22 cellular contexts compared by ENCODE assay signal in genomic region chr19:55345101-55345817, GRCh38. TPM values are rescaled to one million over a fixed set of nuclear protein-coding genes. Genes with fewer than 3 reads are reported as not detected.
A peak's percentile ranks its signal among the peaks of the same experiment; 100 is the strongest.
DNase-seq lines count a peak whose midpoint lies in the region; ATAC-seq, FAIRE-seq and TF ChIP-seq lines count a peak whose summit lies in the region.
"Had no signal": no experiment of that assay in that cellular context is flagged by ENCODE, and none has a peak within 500 bp of the region (broad histone marks: within the 10 kb centered on the region; RNA-seq: fewer than 3 reads in every experiment).

No MANE protein-coding gene starts in this region.

- FAIRE-seq in D721Med (lab: Jason Lieb, UNC), result no peak
- FAIRE-seq: endothelial cell of umbilical vein had no signal

- peak overlapping the region; percentile 13 for H3K27ac Mint-ChIP-seq in endothelial cell (ENCODE audit: unreplicated experiment)
- H3K27ac Mint-ChIP-seq: activated CD8-positive, alpha-beta T cell treated with anti-CD3 and anti-CD28 coated beads for 36 hours had no signal

- peak overlapping the region; percentile 57 for H3K18ac ChIP-seq in neuronal stem cell (ENCODE audit: low read length)

- H3K4ac ChIP-seq in neuronal stem cell (ENCODE audit: low read length), result no peak overlapping the region

- H3K79me1 ChIP-seq in neuronal stem cell (ENCODE audit: low read depth, low read length), result peaks cover 15% of the 10 kb centered on the region

- no peak overlapping the region for H2BK15ac ChIP-seq in neuronal stem cell (ENCODE audit: low read length)

- peaks cover 24 to 26% of the 10 kb centered on the region in 2 donors for H3K4me1 ChIP-seq in neuronal stem cell (ENCODE audit: control insufficient read depth in 2 of 2, insufficient read depth in 1 of 2, low read depth in 1 of 2, low read length in 2 of 2)

- H3K36me3 ChIP-seq in H7 (replicated peaks; ENCODE audit: control insufficient read depth, insufficient read depth, low read length), result peaks cover 17% of the 10 kb centered on the region
- H3K36me3 ChIP-seq in WERI-Rb-1, result peaks cover 53% of the 10 kb centered on the region
- H3K36me3 ChIP-seq in neuronal stem cell (replicated peaks in 1 of 2; ENCODE audit: control insufficient read depth in 2 of 2, insufficient read depth in 2 of 2, low read length in 2 of 2), result peaks cover 28 to 60% of the 10 kb centered on the region in 2 donors
- H3K36me3 ChIP-seq: prostate gland, uterus had no signal

- H3K4me3 Mint-ChIP-seq in endothelial cell (ENCODE audit: unreplicated experiment), result no peak overlapping the region
- H3K4me3 Mint-ChIP-seq: activated CD8-positive, alpha-beta T cell treated with anti-CD3 and anti-CD28 coated beads for 36 hours had no signal

- peaks cover 6% of the 10 kb centered on the region for H3K4me1 Mint-ChIP-seq in endothelial cell (ENCODE audit: unreplicated experiment)

- H2BK120ac ChIP-seq in neuronal stem cell (ENCODE audit: low read depth, low read length), result no peak overlapping the region

- peak overlapping the region; percentile 65 for H3K23ac ChIP-seq in neuronal stem cell (ENCODE audit: low read depth, low read length, poor library complexity)

- H3K36me3 Mint-ChIP-seq in endothelial cell (ENCODE audit: low read depth, unreplicated experiment), result peaks cover 4% of the 10 kb centered on the region

- ATAC-seq in HG03095 (IDR thresholded peaks at IDR 0.05; ENCODE audit: unreplicated experiment) (no peak), GM18858 (IDR thresholded peaks at IDR 0.05; ENCODE audit: unreplicated experiment) (no peak)
- ATAC-seq: activated CD8-positive, alpha-beta T cell treated with anti-CD3 and anti-CD28 coated beads for 36 hours had no signal

- TF ChIP-seq CTCF in WERI-Rb-1 (IDR thresholded peaks at IDR 0.05; ENCODE audit: low read depth, low read length) (no peak), endothelial cell (IDR thresholded peaks at IDR 0.05; ENCODE audit: unreplicated experiment) (no peak), D721Med (IDR thresholded peaks at IDR 0.05; ENCODE audit: insufficient read depth, missing control alignments) (no peak)

- H2BK5ac ChIP-seq in neuronal stem cell (ENCODE audit: low read length), result peak overlapping the region; percentile 29

- H3K9me3 ChIP-seq in WERI-Rb-1 (ENCODE audit: severe bottlenecking) (no peaks in the 10 kb centered on the region), neuronal stem cell (replicated peaks in 1 of 2; ENCODE audit: control insufficient read depth in 2 of 2, insufficient read depth in 1 of 2, low read depth in 1 of 2, low read length in 2 of 2) (peaks cover 0 to 2% of the 10 kb centered on the region in 2 donors)
- H3K9me3 ChIP-seq: adrenal gland, heart right ventricle, prostate gland, uterus had no signal

- H3K9me3 Mint-ChIP-seq in endothelial cell (ENCODE audit: unreplicated experiment), result no peaks in the 10 kb centered on the region
- H3K9me3 Mint-ChIP-seq: activated CD8-positive, alpha-beta T cell treated with anti-CD3 and anti-CD28 coated beads for 36 hours had no signal

- no peak overlapping the region for H4K8ac ChIP-seq in neuronal stem cell (ENCODE audit: low read depth, low read length)

- H2AK5ac ChIP-seq in neuronal stem cell (ENCODE audit: low read depth, low read length), result no peak overlapping the region

- H3K4me3 ChIP-seq in H7 (ENCODE audit: insufficient read depth, low read depth, low read length) (no peak overlapping the region), WERI-Rb-1 (ENCODE audit: low read depth, low read length) (no peak overlapping the region), neuronal stem cell (ENCODE audit: low read length in 2 of 2) (no peak overlapping the region)
- H3K4me3 ChIP-seq: adrenal gland, coronary artery, heart right ventricle, prostate gland, uterus had no signal

- H3K27me3 Mint-ChIP-seq in endothelial cell (ENCODE audit: unreplicated experiment), result peaks cover 11% of the 10 kb centered on the region

- DNase-seq in H7, result peak; percentile 56
- no peak for DNase-seq in WERI-Rb-1
- no peak for DNase-seq in endothelial cell (ENCODE audit: low spot score)
- no peak for DNase-seq in neuronal stem cell (ENCODE audit: low spot score)
- no peak for DNase-seq in D721Med (ENCODE audit: insufficient read length, low spot score)
- no peak for DNase-seq in cortex of kidney (lab: John Stamatoyannopoulos, UW)
- DNase-seq: activated CD4-positive, CD25-positive, alpha-beta regulatory T cell; activated CD8-positive, alpha-beta T cell treated with anti-CD3 and anti-CD28 coated beads for 36 hours; activated effector memory CD4-positive, alpha-beta T cell treated with anti-CD3 and anti-CD28 coated beads, Interleukin-2, amount 50 U/mL, for 16 hours; activated T-cell treated with anti-CD3 and anti-CD28 coated beads for 4 hours; NCI-H1436; NCI-H524; T-helper 9 cell had no signal

- peak overlapping the region; percentile 63 for H3K9ac ChIP-seq in neuronal stem cell (ENCODE audit: low read depth, low read length, poor library complexity)

- H2AFZ ChIP-seq in neuronal stem cell (ENCODE audit: low read length), result no peak overlapping the region

- H3K27ac ChIP-seq in WERI-Rb-1 (peak overlapping the region; percentile 54), neuronal stem cell (replicated peaks; ENCODE audit: low read length) (no peak overlapping the region)
- H3K27ac ChIP-seq: adrenal gland, heart right ventricle, prostate gland had no signal

- H3K27me3 ChIP-seq in H7 (ENCODE audit: control insufficient read depth, insufficient read depth, low read length) (no peaks in the 10 kb centered on the region; the same call in 1 of the 2 replicates), WERI-Rb-1 (ENCODE audit: insufficient read depth, low read depth, severe bottlenecking) (no peaks in the 10 kb centered on the region), neuronal stem cell (ENCODE audit: control insufficient read depth in 3 of 3, insufficient read depth in 3 of 3, low read depth in 1 of 3, low read length in 3 of 3) (peaks cover 0 to 2% (median 0%) of the 10 kb centered on the region in 3 experiments)
- H3K27me3 ChIP-seq: adrenal gland, uterus had no signal

- no peak overlapping the region for H4K91ac ChIP-seq in neuronal stem cell (ENCODE audit: low read depth, low read length, poor library complexity)

- no peak overlapping the region for H3K4me2 ChIP-seq in neuronal stem cell (ENCODE audit: insufficient read depth, low read length, poor library complexity, severe bottlenecking)

- WGBS in neuronal stem cell (ENCODE audit: extremely low coverage in 2 of 2, insufficient read length in 2 of 2, insufficient replicate concordance in 1 of 2), 2 donors, result no CpG with 5 or more reads among the region's 22 CpGs

- H2BK12ac ChIP-seq in neuronal stem cell (ENCODE audit: low read length), result peak overlapping the region; percentile 1

- peak overlapping the region; percentile 9 for H3K14ac ChIP-seq in neuronal stem cell (ENCODE audit: low read length)

RNA-seq across cellular contexts. Expression of gene KMT5C, which starts 5.6 kb away (rescaled TPM):
- total RNA-seq in H7 (2014; rRNA removed; shearing (Covaris generic)), result 36.1 and 58.9 TPM in 2 replicates
- total RNA-seq in endothelial cell (ENCODE audit: unreplicated experiment), result 18.4 TPM
- polyA plus RNA-seq in neuronal stem cell (2013, experiment 1 of 2), result 46.5 TPM
- 47.0 TPM for polyA plus RNA-seq in neuronal stem cell (2013, experiment 2 of 2)

RNA-seq across cellular contexts. Expression of gene COX6B2, which starts 9.3 kb away (rescaled TPM):
- 0.17 and 0.30 TPM in 2 replicates for total RNA-seq in H7 (2014; rRNA removed; shearing (Covaris generic))
- total RNA-seq in endothelial cell (ENCODE audit: unreplicated experiment), result not detected
- 0.81 TPM for polyA plus RNA-seq in neuronal stem cell (2013, experiment 1 of 2)
- 0.71 TPM for polyA plus RNA-seq in neuronal stem cell (2013, experiment 2 of 2)
- total RNA-seq: activated CD8-positive, alpha-beta T cell treated with anti-CD3 and anti-CD28 coated beads for 36 hours; endothelial cell of umbilical vein; heart right ventricle; left ventricle myocardium superior had no signal
- polyA plus RNA-seq: adrenal gland, endothelial cell of umbilical vein, heart right ventricle had no signal

RNA-seq across cellular contexts. Expression of gene GARIN5B, which starts 17.8 kb away (rescaled TPM):
- not detected in 2 replicates for total RNA-seq in H7 (2014; rRNA removed; shearing (Covaris generic))
- total RNA-seq in endothelial cell (ENCODE audit: unreplicated experiment), result not detected
- 0.08 TPM for polyA plus RNA-seq in neuronal stem cell (2013, experiment 1 of 2)
- polyA plus RNA-seq in neuronal stem cell (2013, experiment 2 of 2), result 0.08 TPM
- total RNA-seq: activated CD8-positive, alpha-beta T cell treated with anti-CD3 and anti-CD28 coated beads for 36 hours; adrenal gland; endothelial cell of umbilical vein; heart right ventricle; left ventricle myocardium superior had no signal
- polyA plus RNA-seq: adrenal gland, endothelial cell of umbilical vein, heart right ventricle had no signal

RNA-seq across cellular contexts. Expression of gene TMEM150B, which starts 20.1 kb away (rescaled TPM):
- 0.24 TPM in 1 of 2 replicates, not detected in the other for total RNA-seq in H7 (2014; rRNA removed; shearing (Covaris generic))
- total RNA-seq in endothelial cell (ENCODE audit: unreplicated experiment), result not detected
- not detected for polyA plus RNA-seq in neuronal stem cell (2013, experiment 1 of 2)
- polyA plus RNA-seq in neuronal stem cell (2013, experiment 2 of 2), result 0.04 TPM
- total RNA-seq: activated CD8-positive, alpha-beta T cell treated with anti-CD3 and anti-CD28 coated beads for 36 hours; endothelial cell of umbilical vein; prostate gland had no signal
- polyA plus RNA-seq: endothelial cell of umbilical vein had no signal

RNA-seq across cellular contexts. Expression of gene IL11, which starts 25.0 kb away (rescaled TPM):
- total RNA-seq in H7 (2014; rRNA removed; shearing (Covaris generic)), result 0.59 and 1.2 TPM in 2 replicates
- 0.21 TPM for total RNA-seq in endothelial cell (ENCODE audit: unreplicated experiment)
- polyA plus RNA-seq in neuronal stem cell (2013, experiment 1 of 2), result 1.1 TPM
- polyA plus RNA-seq in neuronal stem cell (2013, experiment 2 of 2), result 1.1 TPM
- total RNA-seq: endothelial cell of umbilical vein, heart right ventricle, left ventricle myocardium superior had no signal
- polyA plus RNA-seq: endothelial cell of umbilical vein had no signal
